Comparison of ENCODE assay signal across 20 cellular contexts in genomic region chr1:230430499-230430898, GRCh38. TPM values are rescaled to one million over a fixed set of nuclear protein-coding genes. Genes with fewer than 3 reads are reported as not detected.
A peak's percentile ranks its signal among the peaks of the same experiment; 100 is the strongest.
DNase-seq lines count a peak whose midpoint lies in the region; TF ChIP-seq lines count a peak whose summit lies in the region.
"Had no signal": no experiment of that assay in that cellular context is flagged by ENCODE, and none has a peak within 500 bp of the region (broad histone marks: within the 10 kb centered on the region; RNA-seq: fewer than 3 reads in every experiment).

No MANE protein-coding gene starts in this region.

- no peak overlapping the region for H4K91ac ChIP-seq in neuronal stem cell (ENCODE audit: low read depth, low read length, poor library complexity)

- H2BK12ac ChIP-seq in neuronal stem cell (ENCODE audit: low read length), result no peak overlapping the region

- H3K27ac ChIP-seq in HL-60 (replicated peaks) (no peak overlapping the region), esophagus muscularis mucosa (replicated peaks in 1 of 4) (no peak overlapping the region), neuronal stem cell (replicated peaks; ENCODE audit: low read length) (no peak overlapping the region)
- H3K27ac ChIP-seq: KMS-11, SJCRH30 had no signal

- in situ Hi-C loops in ACHN (cut with HindIII; ENCODE audit: low pct_ligation_motif_present, low pct_unique_long_range_greater_than_20kb, low sequenced_read_pairs), result no loop called here

- no peak overlapping the region for H3K9ac ChIP-seq in neuronal stem cell (ENCODE audit: low read depth, low read length, poor library complexity)
- H3K9ac ChIP-seq: KMS-11 had no signal

- H3K23ac ChIP-seq in neuronal stem cell (ENCODE audit: low read depth, low read length, poor library complexity), result no peak overlapping the region

- no peaks in the 10 kb centered on the region for H3K79me1 ChIP-seq in neuronal stem cell (ENCODE audit: low read depth, low read length)

- H3K27me3 ChIP-seq in HL-60 (ENCODE audit: insufficient read depth, poor library complexity, severe bottlenecking) (peaks cover 14% of the 10 kb centered on the region), esophagus muscularis mucosa (peaks cover 0 to 74% (median under 1%) of the 10 kb centered on the region in 4 donors), neuronal stem cell (ENCODE audit: control insufficient read depth in 3 of 3, insufficient read depth in 3 of 3, low read depth in 1 of 3, low read length in 3 of 3) (no peaks in the 10 kb centered on the region)
- H3K27me3 ChIP-seq: SJCRH30 had no signal

- H3K4me2 ChIP-seq in neuronal stem cell (ENCODE audit: insufficient read depth, low read length, poor library complexity, severe bottlenecking), result no peak overlapping the region
- H3K4me2 ChIP-seq: GM23338, KMS-11 had no signal

- no peak for TF ChIP-seq CTCF in HL-60 (IDR thresholded peaks at IDR 0.05; ENCODE audit: insufficient read depth, low read length)
- TF ChIP-seq CTCF in esophagus muscularis mucosa (IDR thresholded peaks at IDR 0.05), result no peak

- H3K4ac ChIP-seq in neuronal stem cell (ENCODE audit: low read length), result no peak overlapping the region

- no peak overlapping the region for H2AK5ac ChIP-seq in neuronal stem cell (ENCODE audit: low read depth, low read length)

- no peak overlapping the region for H2BK5ac ChIP-seq in neuronal stem cell (ENCODE audit: low read length)

- no peak overlapping the region for H2BK120ac ChIP-seq in neuronal stem cell (ENCODE audit: low read depth, low read length)

- H3K36me3 ChIP-seq in esophagus muscularis mucosa, result no peaks in the 10 kb centered on the region
- no peaks in the 10 kb centered on the region for H3K36me3 ChIP-seq in neuronal stem cell (replicated peaks in 1 of 2; ENCODE audit: control insufficient read depth in 2 of 2, insufficient read depth in 2 of 2, low read length in 2 of 2)
- H3K36me3 ChIP-seq: SJCRH30 had no signal

- peak; percentile 22 to 72 for DNase-seq in HL-60 (ENCODE audit: low read depth in 1 of 2, low spot score in 1 of 2)
- DNase-seq in MV-4-11 (lab: John Stamatoyannopoulos, UW), result peak; percentile 91
- peak; percentile 34 for DNase-seq in SIG-M5 (lab: John Stamatoyannopoulos, UW)
- DNase-seq in esophagus muscularis mucosa (ENCODE audit: extremely low spot score), result peak; percentile 42
- no peak for DNase-seq in DMS153 (lab: John Stamatoyannopoulos, UW)
- DNase-seq in ACHN, result no peak
- DNase-seq in neuronal stem cell (ENCODE audit: low spot score), result no peak
- DNase-seq: C1 segment of cervical spinal cord; Calu3; CD8-positive, alpha-beta T cell; HCEC 1CT; IMR-90; NCI-H1105; NCI-H2081; NCI-H2171; NCI-H524; NCI-H774; SJCRH30 had no signal

- no peak for TF ChIP-seq EP300 in esophagus muscularis mucosa (IDR thresholded peaks at IDR 0.05)

- no peak overlapping the region for H2BK15ac ChIP-seq in neuronal stem cell (ENCODE audit: low read length)

- no peak overlapping the region for H3K18ac ChIP-seq in neuronal stem cell (ENCODE audit: low read length)

- TF ChIP-seq POLR2A in esophagus muscularis mucosa (IDR thresholded peaks at IDR 0.05; ENCODE audit: low read depth), result no peak

- H3K9me3 ChIP-seq in esophagus muscularis mucosa, result no peaks in the 10 kb centered on the region
- no peaks in the 10 kb centered on the region for H3K9me3 ChIP-seq in neuronal stem cell (replicated peaks in 1 of 2; ENCODE audit: control insufficient read depth in 2 of 2, insufficient read depth in 1 of 2, low read depth in 1 of 2, low read length in 2 of 2)
- H3K9me3 ChIP-seq: SJCRH30 had no signal

- H3K4me3 ChIP-seq in HL-60 (replicated peaks; ENCODE audit: insufficient read depth, low read length) (no peak overlapping the region), esophagus muscularis mucosa (no peak overlapping the region), neuronal stem cell (ENCODE audit: low read length in 2 of 2) (peak overlapping the region in 1 of 2 donors; percentile 45)
- H3K4me3 ChIP-seq: GM23338, SJCRH30 had no signal

- peaks cover 0 to 12% (median 8%) of the 10 kb centered on the region in 4 donors for H3K4me1 ChIP-seq in esophagus muscularis mucosa
- H3K4me1 ChIP-seq in neuronal stem cell (ENCODE audit: control insufficient read depth in 2 of 2, insufficient read depth in 1 of 2, low read depth in 1 of 2, low read length in 2 of 2), result peaks cover 10 to 22% of the 10 kb centered on the region in 2 donors
- H3K4me1 ChIP-seq: SJCRH30 had no signal

- WGBS in esophagus muscularis mucosa, result 0% methylated on average over 1 of the region's 1 CpG
- no CpG with 5 or more reads among the region's 1 CpG for WGBS in neuronal stem cell (ENCODE audit: extremely low coverage in 2 of 2, insufficient read length in 2 of 2, insufficient replicate concordance in 1 of 2), 2 donors

- no peak overlapping the region for H4K8ac ChIP-seq in neuronal stem cell (ENCODE audit: low read depth, low read length)

- H2AFZ ChIP-seq in neuronal stem cell (ENCODE audit: low read length), result no peak overlapping the region
- H2AFZ ChIP-seq: GM23338 had no signal

- intact Hi-C loops in esophagus muscularis mucosa (cut with DNase I), result no loop called here

- H3K14ac ChIP-seq in neuronal stem cell (ENCODE audit: low read length), result no peak overlapping the region

RNA-seq across cellular contexts. Expression of gene PGBD5, which starts 4.4 kb away (rescaled TPM):
- total RNA-seq in esophagus muscularis mucosa, result 1 to 10 TPM in 1 of 4 donors, under 1 TPM in 3; 0.19 to 1.2 (median 0.62) TPM
- 3.3 TPM for polyA plus RNA-seq in neuronal stem cell (2013, experiment 1 of 2)
- polyA plus RNA-seq in neuronal stem cell (2013, experiment 2 of 2), result 3.0 TPM
- total RNA-seq: CD8-positive, alpha-beta T cell had no signal

Comparison
In these comparisons a context has a peak if more than half of its experiments do, and no peak if none do; other contexts are left out.
1. DNase-seq: peak in HL-60 (2 of 2), MV-4-11 (single experiment), SIG-M5 (single experiment) and esophagus muscularis mucosa (single experiment); none in DMS153 (single experiment), ACHN (single experiment) and neuronal stem cell (single experiment).